Comparison of ENCODE assay signal across 8 cellular contexts in genomic region chr5:155260798-155261197, GRCh38.
DNase-seq lines count a peak whose midpoint lies in the region; ATAC-seq and TF ChIP-seq lines count a peak whose summit lies in the region.

No MANE protein-coding gene starts in this region.

- H3K27me3 ChIP-seq in Karpas-422 (ENCODE audit: low read length) (no peaks in the 10 kb centered on the region), sigmoid colon (no peaks in the 10 kb centered on the region)

- in situ Hi-C loops in GM13977 (cut with MboI; ENCODE audit: low pct_unique_long_range_greater_than_20kb, low sequenced_read_pairs, unreplicated experiment) = no loop called here

- TF ChIP-seq CTCF in GM13977 (IDR thresholded peaks at IDR 0.05; ENCODE audit: extremely low read depth, insufficient read depth, missing control alignments) = peak; percentile 14
- TF ChIP-seq CTCF in sigmoid colon (IDR thresholded peaks at IDR 0.05) = no peak

- ATAC-seq in GM19452 (IDR thresholded peaks at IDR 0.05; ENCODE audit: unreplicated experiment) (no peak), HG02973 (IDR thresholded peaks at IDR 0.05; ENCODE audit: unreplicated experiment) (no peak)

- H3K9me3 ChIP-seq in Karpas-422 (ENCODE audit: low read length) (no peaks in the 10 kb centered on the region), sigmoid colon (no peaks in the 10 kb centered on the region)

- TF ChIP-seq POLR2A in sigmoid colon (IDR thresholded peaks at IDR 0.05) = no peak

- H3K27ac ChIP-seq in Karpas-422 (ENCODE audit: low read length) = no peak overlapping the region
- H3K27ac ChIP-seq in sigmoid colon = no peak overlapping the region

- H3K9me2 ChIP-seq in Karpas-422 (replicated peaks; ENCODE audit: insufficient read depth, low read length) = no peaks in the 10 kb centered on the region

- WGBS in sigmoid colon, 2 donors = 54 to 57% methylated on average over 3 of the region's 3 CpGs

- no peaks in the 10 kb centered on the region for H3K4me1 ChIP-seq in Karpas-422 (ENCODE audit: low read length)
- no peaks in the 10 kb centered on the region for H3K4me1 ChIP-seq in sigmoid colon

- TF ChIP-seq EP300 in sigmoid colon (IDR thresholded peaks at IDR 0.05) = no peak

- intact Hi-C loops in sigmoid colon (cut with DNase I) = no loop called here

- no peak overlapping the region for H3K4me2 ChIP-seq in Karpas-422 (ENCODE audit: low read depth, low read length, poor library complexity, severe bottlenecking)

- no peak overlapping the region for H2AFZ ChIP-seq in Karpas-422 (ENCODE audit: low read length)

- H4K20me1 ChIP-seq in Karpas-422 (ENCODE audit: insufficient read depth, low read depth, low read length) = no peaks in the 10 kb centered on the region

- H3K79me2 ChIP-seq in Karpas-422 (ENCODE audit: low read length) = no peaks in the 10 kb centered on the region

- H3K4me3 ChIP-seq in Karpas-422 (ENCODE audit: low read length) = no peak overlapping the region
- no peak overlapping the region for H3K4me3 ChIP-seq in sigmoid colon

- DNase-seq in GM13977 (ENCODE audit: low spot score) (peak; percentile 23), Karpas-422 (peak; percentile 72), RPMI8226 (peak; percentile 70), midbrain (lab: John Stamatoyannopoulos, UW) (peak; percentile 1), sigmoid colon (no peak), nucleus accumbens (lab: John Stamatoyannopoulos, UW) (no peak)

- H3K36me3 ChIP-seq in Karpas-422 (ENCODE audit: insufficient read depth, low read length) (no peaks in the 10 kb centered on the region), sigmoid colon (no peaks in the 10 kb centered on the region)

- H3K9ac ChIP-seq in Karpas-422 (ENCODE audit: low read length) = no peak overlapping the region

Comparison
In these comparisons a context has a peak if more than half of its experiments do, and no peak if none do; other contexts are left out.
1. DNase-seq: peak in GM13977 (single experiment), Karpas-422 (single experiment), RPMI8226 (single experiment) and midbrain (single experiment); none in sigmoid colon (single experiment) and nucleus accumbens (0 of 56).